In the genomic region with DNA sequence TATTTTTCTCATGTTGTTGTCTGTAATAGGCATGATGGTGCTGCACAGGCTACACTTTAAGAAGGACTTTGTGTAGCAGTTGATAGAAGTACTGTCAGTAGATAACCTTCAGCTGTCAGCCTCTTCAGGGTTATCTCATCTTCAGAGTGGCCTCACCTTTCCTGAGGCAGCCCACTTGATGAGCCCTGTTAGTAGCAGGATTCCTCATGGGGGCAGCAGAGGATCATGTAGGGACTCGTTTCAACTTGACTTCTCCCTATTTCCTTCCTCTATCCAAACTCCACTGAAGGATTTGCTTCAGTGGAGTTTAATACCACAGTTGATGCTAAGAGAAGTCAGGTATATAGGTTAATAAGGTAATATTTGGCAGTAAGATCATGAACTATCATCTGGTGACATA, we compare ENCODE assay signal across 9 cellular contexts.
DNase-seq lines count a peak whose midpoint lies in the region; ATAC-seq, FAIRE-seq and TF ChIP-seq lines count a peak whose summit lies in the region.
"Had no signal": no experiment of that assay in that cellular context is flagged by ENCODE, and none has a peak within 500 bp of the region (broad histone marks: within the 10 kb centered on the region; RNA-seq: fewer than 3 reads in every experiment).

No MANE protein-coding gene starts in this region.

- no peak for TF ChIP-seq POLR2A in A549 (IDR thresholded peaks at IDR 0.05; ENCODE audit: low read length)

- H3K4me1 Mint-ChIP-seq in GM23338, result no peaks in the 10 kb centered on the region
- no peaks in the 10 kb centered on the region for H3K4me1 Mint-ChIP-seq in stimulated activated naive CD8-positive, alpha-beta T cell treated with anti-CD3 and anti-CD28 coated beads, Interleukin-15, amount 100 ng/mL, for 72 hours
- H3K4me1 Mint-ChIP-seq in stimulated activated memory B cell treated with anti-CD40 and anti-IgM and Interleukin-4, amounts not matched to agents 10 μg/mL and 1 μg/mL and 100 μg/mL, for 72 hours, result no peaks in the 10 kb centered on the region

- H3K9me3 ChIP-seq in A549, result no peaks in the 10 kb centered on the region
- H3K9me3 ChIP-seq in GM23248 (ENCODE audit: low read depth), result no peaks in the 10 kb centered on the region

- WGBS in A549 (ENCODE audit: missing lambda C conversion rate), result 0% methylated on average over 1 of the region's 1 CpG
- WGBS in GM23248 (ENCODE audit: low coverage in 1 of 2, low lambda C conversion rate in 2 of 2, missing lambda C conversion rate in 2 of 2), 2 experiments, result 0 to 3% methylated on average over 1 of the region's 1 CpG

- H3K36me3 Mint-ChIP-seq in GM23338 (ENCODE audit: low read depth), result no peaks in the 10 kb centered on the region
- H3K36me3 Mint-ChIP-seq in stimulated activated memory B cell treated with anti-CD40 and anti-IgM and Interleukin-4, amounts not matched to agents 10 μg/mL and 1 μg/mL and 100 μg/mL, for 72 hours, result no peaks in the 10 kb centered on the region

- H3K4me3 Mint-ChIP-seq in GM23338, result no peak overlapping the region
- H3K4me3 Mint-ChIP-seq in stimulated activated naive CD8-positive, alpha-beta T cell treated with anti-CD3 and anti-CD28 coated beads, Interleukin-15, amount 100 ng/mL, for 72 hours, result no peak overlapping the region
- H3K4me3 Mint-ChIP-seq in stimulated activated memory B cell treated with anti-CD40 and anti-IgM and Interleukin-4, amounts not matched to agents 10 μg/mL and 1 μg/mL and 100 μg/mL, for 72 hours, result no peak overlapping the region

- H3K4me3 ChIP-seq in A549 (no peak overlapping the region), GM23338 (no peak overlapping the region), fibroblast of pulmonary artery (replicated peaks; ENCODE audit: low read depth, low read length) (no peak overlapping the region), GM23248 (no peak overlapping the region)

- DNase-seq in A549 (ENCODE audit: low read depth in 1 of 2, low spot score in 1 of 2) (peak in 1 of 2 experiments; percentile 17), GM23338 (ENCODE audit: low spot score) (peak; percentile 83), NCI-H510A treated with DMSO at 0.1 percent for 48 hours (lab: John Stamatoyannopoulos, UW) (peak; percentile 36), fibroblast of pulmonary artery (ENCODE audit: low read depth) (peak; percentile 1), GM23248 (no peak)
- no peak for DNase-seq in stimulated activated naive CD8-positive, alpha-beta T cell treated with anti-CD3 and anti-CD28 coated beads, Interleukin-15, amount 100 ng/mL, for 72 hours

- H3K36me3 ChIP-seq in GM23338 (ENCODE audit: insufficient read depth), result no peaks in the 10 kb centered on the region
- H3K36me3 ChIP-seq in GM23248 (ENCODE audit: low read depth), result no peaks in the 10 kb centered on the region

- H3K27ac Mint-ChIP-seq in GM23338, result no peak overlapping the region
- no peak overlapping the region for H3K27ac Mint-ChIP-seq in stimulated activated naive CD8-positive, alpha-beta T cell treated with anti-CD3 and anti-CD28 coated beads, Interleukin-15, amount 100 ng/mL, for 72 hours
- H3K27ac Mint-ChIP-seq in stimulated activated memory B cell treated with anti-CD40 and anti-IgM and Interleukin-4, amounts not matched to agents 10 μg/mL and 1 μg/mL and 100 μg/mL, for 72 hours, result no peak overlapping the region

- no peak overlapping the region for H3K9ac ChIP-seq in GM23248

- no peaks in the 10 kb centered on the region for H3K9me3 Mint-ChIP-seq in GM23338
- no peaks in the 10 kb centered on the region for H3K9me3 Mint-ChIP-seq in stimulated activated naive CD8-positive, alpha-beta T cell treated with anti-CD3 and anti-CD28 coated beads, Interleukin-15, amount 100 ng/mL, for 72 hours
- H3K9me3 Mint-ChIP-seq in stimulated activated memory B cell treated with anti-CD40 and anti-IgM and Interleukin-4, amounts not matched to agents 10 μg/mL and 1 μg/mL and 100 μg/mL, for 72 hours, result peaks cover 7% of the 10 kb centered on the region

- H3F3A ChIP-seq in GM23338 (replicated peaks; ENCODE audit: low read depth) (no peaks in the 10 kb centered on the region), GM23248 (ENCODE audit: insufficient read depth) (no peaks in the 10 kb centered on the region)

- POLR2A ChIA-PET in A549 (lab: Yijun Ruan, JAX), result no interaction called here

- CTCF ChIA-PET in A549 (lab: Yijun Ruan, JAX), result no interaction called here

- H3K9me2 ChIP-seq in GM23338 (ENCODE audit: insufficient read depth) (no peaks in the 10 kb centered on the region), GM23248 (ENCODE audit: insufficient read depth) (no peaks in the 10 kb centered on the region)

- in situ Hi-C loops in GM23248 (cut with MboI), result no loop called here

- H3K27me3 Mint-ChIP-seq in GM23338 (ENCODE audit: insufficient read depth, low read depth, poor library complexity), result no peaks in the 10 kb centered on the region
- H3K27me3 Mint-ChIP-seq in stimulated activated naive CD8-positive, alpha-beta T cell treated with anti-CD3 and anti-CD28 coated beads, Interleukin-15, amount 100 ng/mL, for 72 hours, result no peaks in the 10 kb centered on the region
- H3K27me3 Mint-ChIP-seq in stimulated activated memory B cell treated with anti-CD40 and anti-IgM and Interleukin-4, amounts not matched to agents 10 μg/mL and 1 μg/mL and 100 μg/mL, for 72 hours, result no peaks in the 10 kb centered on the region

- H2AFZ ChIP-seq in GM23338 (no peak overlapping the region), GM23248 (no peak overlapping the region)

- no peak for ATAC-seq in A549
- ATAC-seq in GM23338, result peak; percentile 97
- no peak for ATAC-seq in stimulated activated naive CD8-positive, alpha-beta T cell treated with anti-CD3 and anti-CD28 coated beads, Interleukin-15, amount 100 ng/mL, for 72 hours
- no peak for ATAC-seq in stimulated activated memory B cell treated with anti-CD40 and anti-IgM and Interleukin-4, amounts not matched to agents 10 μg/mL and 1 μg/mL and 100 μg/mL, for 72 hours
- no peak for ATAC-seq in HG03039 (IDR thresholded peaks at IDR 0.05; ENCODE audit: unreplicated experiment)

- no peaks in the 10 kb centered on the region for H3K4me1 ChIP-seq in A549
- H3K4me1 ChIP-seq in GM23338 (ENCODE audit: insufficient read depth), result no peaks in the 10 kb centered on the region
- H3K4me1 ChIP-seq in GM23248 (ENCODE audit: insufficient read depth), result no peaks in the 10 kb centered on the region

- H4K20me1 ChIP-seq in GM23338 (replicated peaks; ENCODE audit: insufficient read depth) (no peaks in the 10 kb centered on the region), GM23248 (ENCODE audit: insufficient read depth) (no peaks in the 10 kb centered on the region)

- no peak for TF ChIP-seq EP300 in A549 (IDR thresholded peaks at IDR 0.05)

- H3K27me3 ChIP-seq in GM23338 (ENCODE audit: insufficient read depth) (no peaks in the 10 kb centered on the region), GM23248 (replicated peaks; ENCODE audit: insufficient read depth) (no peaks in the 10 kb centered on the region)

- no peak overlapping the region for H3K4me2 ChIP-seq in A549
- H3K4me2 ChIP-seq in GM23338, result no peak overlapping the region
- no peak overlapping the region for H3K4me2 ChIP-seq in GM23248 (ENCODE audit: unreplicated experiment)

- H3K27ac ChIP-seq in A549 (no peak overlapping the region), GM23338 (ENCODE audit: low read depth) (no peak overlapping the region), GM23248 (no peak overlapping the region)

- no peak for FAIRE-seq in A549 (lab: Jason Lieb, UNC)
- FAIRE-seq: islet of Langerhans had no signal

- TF ChIP-seq RAD21 in A549 (conservative IDR thresholded peaks at IDR 0.05 in 1 of 2, IDR thresholded peaks at IDR 0.05 in 1 of 2), result peak; percentile 23 to 27; a peak in 1 of 5 replicates

- no peaks in the 10 kb centered on the region for H3K79me2 ChIP-seq in GM23338 (replicated peaks; ENCODE audit: insufficient read depth)
- no peaks in the 10 kb centered on the region for H3K79me2 ChIP-seq in GM23248 (ENCODE audit: insufficient read depth)

- TF ChIP-seq CTCF in A549 (IDR thresholded peaks at IDR 0.05) (no peak), GM23338 (conservative IDR thresholded peaks at IDR 0.05; ENCODE audit: low read depth in 2 of 2) (peak; percentile 78 to 98), fibroblast of pulmonary artery (IDR thresholded peaks at IDR 0.05; ENCODE audit: low read length, missing control alignments) (no peak)

TF ChIP-seq in A549, 52 proteins besides CTCF, POLR2A, EP300 and RAD21 (continues in another document):
- TF ChIP-seq HOXB5 (CRISPR knock-in tag; IDR thresholded peaks at IDR 0.05) (no peak), RCOR1 (IDR thresholded peaks at IDR 0.05; ENCODE audit: low read depth, low read length) (no peak), FOXS1 (CRISPR knock-in tag; IDR thresholded peaks at IDR 0.05) (no peak), GATA3 (IDR thresholded peaks at IDR 0.05; ENCODE audit: borderline replicate concordance) (no peak), POLR2AphosphoS2 (conservative IDR thresholded peaks at IDR 0.05; ENCODE audit: low read length) (no peak), CBX8 (IDR thresholded peaks at IDR 0.05) (no peak), ZNF302 (CRISPR knock-in tag; IDR thresholded peaks at IDR 0.05) (no peak), MAFK (IDR thresholded peaks at IDR 0.05; ENCODE audit: partially characterized antibody) (no peak), TP53 (CRISPR knock-in tag; IDR thresholded peaks at IDR 0.05) (no peak), FOSB (CRISPR knock-in tag; IDR thresholded peaks at IDR 0.05) (no peak), HOXA7 (CRISPR knock-in tag; IDR thresholded peaks at IDR 0.05) (no peak)
- TF ChIP-seq, protein P1, sequence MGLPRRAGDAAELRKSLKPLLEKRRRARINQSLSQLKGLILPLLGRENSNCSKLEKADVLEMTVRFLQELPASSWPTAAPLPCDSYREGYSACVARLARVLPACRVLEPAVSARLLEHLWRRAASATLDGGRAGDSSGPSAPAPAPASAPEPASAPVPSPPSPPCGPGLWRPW (IDR thresholded peaks at IDR 0.05), result no peak

Comparison
In these comparisons a context has a peak if more than half of its experiments do, and no peak if none do; other contexts are left out.
1. DNase-seq: peak in GM23338 (single experiment), NCI-H510A treated with DMSO at 0.1 percent for 48 hours (single experiment) and fibroblast of pulmonary artery (single experiment); none in GM23248 (single experiment) and stimulated activated naive CD8-positive, alpha-beta T cell treated with anti-CD3 and anti-CD28 coated beads, Interleukin-15, amount 100 ng/mL, for 72 hours (0 of 2).
2. CTCF ChIP-seq: peak in GM23338 (2 of 2); none in A549 (single experiment) and fibroblast of pulmonary artery (single experiment).